In genomic region chr14:58584383-58584782, GRCh38 we compare ENCODE assay signal across 25 cellular contexts.
"Had no signal": no experiment of that assay in that cellular context is flagged by ENCODE, and none has a peak within 500 bp of the region (broad histone marks: within the 10 kb centered on the region; RNA-seq: fewer than 3 reads in every experiment).

No MANE protein-coding gene starts in this region.

- DNase-seq: activated CD4-positive, alpha-beta T cell treated with anti-CD3 and anti-CD28 coated beads for 36 hours; activated CD4-positive, alpha-beta T cell treated with anti-CD3 and anti-CD28 coated beads, Interleukin-2, amount 50 U/mL, for 4 hours; activated naive CD4-positive, alpha-beta T cell; activated T-cell treated with anti-CD3 and anti-CD28 coated beads for 4 hours; activated T-cell treated with anti-CD3 and anti-CD28 coated beads, Interleukin-2, amount 50 U/mL, for 72 hours; aorta; cerebellar nuclear complex; effector memory CD8-positive, alpha-beta T cell; gastrocnemius medialis; glutamatergic neuron; left cardiac atrium; mammary epithelial cell; naive B cell; nephron progenitor cell; ovary; right lobe of liver; stimulated activated CD4-positive, alpha-beta T cell treated with anti-CD3 and anti-CD28 coated beads, Interleukin-12 subunit alpha, Interleukin-12 subunit beta, amount 100 ng/mL, for 4 hours; stimulated activated CD4-positive, alpha-beta T cell treated with anti-CD3 and anti-CD28 coated beads, Interleukin-4, amount 100 ng/mL, for 1 hour; T-helper 17 cell; T1000; uterus had no signal

- ATAC-seq: activated CD4-positive, alpha-beta T cell treated with anti-CD3 and anti-CD28 coated beads for 36 hours; activated naive CD4-positive, alpha-beta T cell treated with anti-CD3 and anti-CD28 coated beads, Interleukin-2, amount 50 U/mL, for 72 hours; activated T-cell treated with anti-CD3 and anti-CD28 coated beads, Interleukin-2, amount 50 U/mL, for 72 hours; effector memory CD8-positive, alpha-beta T cell; esophagus mucosa; gastrocnemius medialis; left cardiac atrium; right lobe of liver; stimulated activated effector memory CD8-positive, alpha-beta T cell treated with anti-CD3 and anti-CD28 coated beads, Interleukin-12 subunit alpha, Interleukin-12 subunit beta, amount 100 ng/mL, for 72 hours; T-helper 17 cell; WTC11 had no signal
